7 cellular contexts compared by ENCODE assay signal in genomic region chr5:71778678-71779276, GRCh38. TPM values are rescaled to one million over a fixed set of nuclear protein-coding genes. Genes with fewer than 3 reads are reported as not detected.
DNase-seq lines count a peak whose midpoint lies in the region; ATAC-seq, FAIRE-seq and TF ChIP-seq lines count a peak whose summit lies in the region.

No MANE protein-coding gene starts in this region.

- no peak for FAIRE-seq in K562 (lab: Jason Lieb, UNC)

- H3K27ac ChIP-seq in K562 (ENCODE audit: extremely low read depth, low read depth, low read length), result no peak overlapping the region
- H3K27ac ChIP-seq in mesenchymal stem cell (ENCODE audit: low read length, poor library complexity, severe bottlenecking), result no peak overlapping the region

- POLR2A ChIA-PET in K562 (lab: Yijun Ruan, JAX), result no interaction called here

- H3K27me3 ChIP-seq in K562 (ENCODE audit: control insufficient read depth in 2 of 2, insufficient read depth in 2 of 2, low read length in 2 of 2) (peaks cover 4 to 22% of the 10 kb centered on the region in 2 experiments; a peak in 4 of 5 replicates), mesenchymal stem cell (ENCODE audit: control insufficient read depth in 1 of 2, insufficient read depth in 1 of 2, low read length in 2 of 2) (peaks cover 0 to 13% of the 10 kb centered on the region in 2 experiments)

- no peak overlapping the region for H4K91ac ChIP-seq in mesenchymal stem cell (ENCODE audit: low read length)

- H3K79me2 ChIP-seq in K562 (ENCODE audit: control insufficient read depth, insufficient read depth, low read length), result no peaks in the 10 kb centered on the region

- no peak overlapping the region for H3K14ac ChIP-seq in mesenchymal stem cell (ENCODE audit: low read length in 2 of 2)

- H2BK5ac ChIP-seq in mesenchymal stem cell (ENCODE audit: low read depth, low read length, poor library complexity, severe bottlenecking), result no peak overlapping the region

- H2BK12ac ChIP-seq in mesenchymal stem cell (ENCODE audit: low read length in 2 of 2), result no peak overlapping the region

- H3K4me2 ChIP-seq in K562 (ENCODE audit: insufficient read depth, low read length), result no peak overlapping the region
- H3K4me2 ChIP-seq in mesenchymal stem cell (ENCODE audit: low read length, poor library complexity, severe bottlenecking), result no peak overlapping the region

- H3K36me3 ChIP-seq in K562 (ENCODE audit: control insufficient read depth, insufficient read depth, low read length), result no peaks in the 10 kb centered on the region
- no peaks in the 10 kb centered on the region for H3K36me3 ChIP-seq in mesenchymal stem cell (ENCODE audit: control insufficient read depth in 1 of 2, insufficient read depth in 2 of 2, low read depth in 1 of 2, low read length in 2 of 2)

- BruUV-seq in K562 (replicated peaks; lab: Mats Ljungman, UMichigan), result no TSS peak

- H3K4ac ChIP-seq in mesenchymal stem cell (ENCODE audit: low read depth in 1 of 2, low read length in 2 of 2), result no peak overlapping the region

- no peak overlapping the region for H3K18ac ChIP-seq in mesenchymal stem cell (ENCODE audit: low read depth in 1 of 2, low read length in 2 of 2)

- in situ Hi-C loops in K562 (cut with MboI), result loop anchor here (25.0 kb wide), 1 partner anchor 534 kb away; the partner anchor contains the start of genes MRPS27 and PTCD2

- H3K9me3 ChIP-seq in K562 (replicated peaks; ENCODE audit: control insufficient read depth, insufficient read depth, low read depth, low read length) (no peaks in the 10 kb centered on the region), mesenchymal stem cell (ENCODE audit: control insufficient read depth, low read length) (no peaks in the 10 kb centered on the region)

- no peak overlapping the region for H2BK120ac ChIP-seq in mesenchymal stem cell (ENCODE audit: low read depth, low read length)

- intact Hi-C loops in K562 (cut with micrococcal nuclease), result no loop called here

- TF ChIP-seq EP300 in K562 (IDR thresholded peaks at IDR 0.05; ENCODE audit: low read length), result no peak

- CTCF ChIA-PET in K562 (lab: Yijun Ruan, JAX; ENCODE audit: low intra/inter-chr PET ratio), result interaction anchor here (0.6 kb wide), 1 partner anchor 530 kb away, joined by 3 read pairs; no protein-coding TSS in a partner anchor

- TF ChIP-seq CTCF in GM12873 (IDR thresholded peaks at IDR 0.05; ENCODE audit: insufficient read depth, low read depth, low read length, missing control alignments) (peak; percentile 63), K562 (IDR thresholded peaks at IDR 0.05 in 2 of 3, conservative IDR thresholded peaks at IDR 0.05 in 1 of 3; ENCODE audit: insufficient read depth in 2 of 3, low read depth in 1 of 3, low read length in 3 of 3) (peak in 2 of 3 experiments; percentile 37 to 43; a peak in 4 of 6 replicates)

- no peak overlapping the region for H3K4me3 ChIP-seq in K562
- H3K4me3 ChIP-seq in mesenchymal stem cell (ENCODE audit: insufficient read depth in 1 of 2, low read depth in 1 of 2, low read length in 2 of 2), result no peak overlapping the region

- no peaks in the 10 kb centered on the region for H3K4me1 ChIP-seq in K562 (replicated peaks in 1 of 2; ENCODE audit: control insufficient read depth in 2 of 2, insufficient read depth in 2 of 2, low read length in 2 of 2)
- H3K4me1 ChIP-seq in mesenchymal stem cell (ENCODE audit: control insufficient read depth, insufficient read depth, low read depth, low read length), result no peaks in the 10 kb centered on the region

- H3K23ac ChIP-seq in mesenchymal stem cell (ENCODE audit: low read length in 2 of 2), result no peak overlapping the region

- no peaks in the 10 kb centered on the region for H3K79me1 ChIP-seq in mesenchymal stem cell (replicated peaks; ENCODE audit: low read length, poor library complexity, severe bottlenecking)

- peak; percentile 52 to 68 for TF ChIP-seq RAD21 in K562 (CRISPR knock-in tag; conservative IDR thresholded peaks at IDR 0.05 in 1 of 2, IDR thresholded peaks at IDR 0.05 in 1 of 2)

- 0% methylated on average over 4 of the region's 4 CpGs for WGBS in K562 (ENCODE audit: insufficient coverage, low coverage, missing lambda C conversion rate)
- 98% methylated on average over 3 of the region's 4 CpGs for WGBS in mesenchymal stem cell

- no peak for TF ChIP-seq POLR2A in K562 (conservative IDR thresholded peaks at IDR 0.05)

- no peak overlapping the region for H2AK5ac ChIP-seq in mesenchymal stem cell (ENCODE audit: low read length, severe bottlenecking)

- no peak overlapping the region for H2BK15ac ChIP-seq in mesenchymal stem cell (ENCODE audit: low read depth, poor library complexity, severe bottlenecking)

- no peaks in the 10 kb centered on the region for H3K9me1 ChIP-seq in K562 (ENCODE audit: control insufficient read depth, insufficient read depth, low read length)

- no peak overlapping the region for H4K8ac ChIP-seq in mesenchymal stem cell (ENCODE audit: low read length)

- H2AFZ ChIP-seq in K562 (ENCODE audit: low read depth, low read length) (no peak overlapping the region), mesenchymal stem cell (ENCODE audit: low read depth, low read length) (no peak overlapping the region)

- DNase-seq in NCI-H1105 (lab: John Stamatoyannopoulos, UW) (peak; percentile 6), K562 (ENCODE audit: extremely low read depth in 1 of 4, low spot score in 3 of 4) (no peak), mesenchymal stem cell (peak; percentile 22), T-helper 2 cell (no peak)

- H3K9ac ChIP-seq in K562 (ENCODE audit: insufficient read depth in 1 of 2, low read depth in 2 of 2, low read length in 2 of 2) (no peak overlapping the region), mesenchymal stem cell (ENCODE audit: low read length) (no peak overlapping the region)

- ATAC-seq in K562 (0 out of 3 replicates have a peak, but pooled peaks have one; percentile 53), HG02678 (IDR thresholded peaks at IDR 0.05; ENCODE audit: unreplicated experiment) (no peak), GM19324 (IDR thresholded peaks at IDR 0.05; ENCODE audit: low FRiP score, unreplicated experiment) (no peak)

- H4K20me1 ChIP-seq in K562 (replicated peaks; ENCODE audit: control insufficient read depth, insufficient read depth, low read length), result no peaks in the 10 kb centered on the region

TF ChIP-seq in K562, 482 proteins besides CTCF, POLR2A, EP300 and RAD21 (continues in another document):
- TF ChIP-seq NBN (IDR thresholded peaks at IDR 0.05; ENCODE audit: low read depth) (no peak), SRSF3 (IDR thresholded peaks at IDR 0.05; ENCODE audit: insufficient read depth, low read length) (no peak), KDM5B (IDR thresholded peaks at IDR 0.05; ENCODE audit: insufficient replicate concordance, low read depth, low read length) (no peak), AFF1 (IDR thresholded peaks at IDR 0.05; ENCODE audit: low read depth in 1 of 2, partially characterized antibody in 2 of 2) (no peak), RBM34 (IDR thresholded peaks at IDR 0.05; ENCODE audit: borderline replicate concordance, insufficient read depth, low read length) (no peak)
- TF ChIP-seq, protein P1, sequence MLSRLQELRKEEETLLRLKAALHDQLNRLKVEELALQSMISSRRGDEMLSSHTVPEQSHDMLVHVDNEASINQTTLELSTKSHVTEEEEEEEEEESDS (CRISPR knock-in tag; IDR thresholded peaks at IDR 0.05), result no peak

RNA-seq across cellular contexts. Expression of gene CARTPT, which starts 59.7 kb away (rescaled TPM):
- not detected in 2 replicates for total RNA-seq in K562 (2011; cell fraction: chromatin; rRNA removed; ENCODE audit: low replicate concordance)
- total RNA-seq in K562 (2011; cell fraction: nucleolus; rRNA removed), result not detected in 2 replicates
- not detected in 2 replicates for total RNA-seq in K562 (2011; cell fraction: nucleoplasm; rRNA removed)
- total RNA-seq in K562 (2014; rRNA removed) (not detected in 2 replicates), K562 (2014; rRNA removed; fragmentation: Illumina TruSeq; extraction: Trizol) (not detected in 2 replicates), K562 (2015; rRNA removed; fragmentation: Illumina TruSeq; extraction: Trizol) (not detected in 2 replicates), K562 (2021) (not detected in 2 replicates)
- polyA plus RNA-seq in K562 (2011; rRNA removed) (not detected in 2 replicates), K562 (2014; fragmentation: Illumina TruSeq; extraction: Trizol) (not detected in 2 replicates), K562 (2014; fragmentation: Nextera tagmentation; extraction: Ambion mirVana) (not detected), K562 (2014; rRNA removed) (not detected in 2 replicates)
- not detected in 2 replicates for polyA plus RNA-seq in K562 (2011; cell fraction: cytosol; rRNA removed)
- not detected in 2 replicates for polyA plus RNA-seq in K562 (2011; cell fraction: nucleus; rRNA removed)
- not detected in 2 replicates for polyA plus RNA-seq in K562 (2012)
- not detected in 2 replicates for polyA minus RNA-seq in K562 (2011; rRNA and poly(A)+ RNA removed)
- not detected in 2 replicates for polyA minus RNA-seq in K562 (2011; cell fraction: cytosol; rRNA and poly(A)+ RNA removed)
- not detected in 2 replicates for polyA minus RNA-seq in K562 (2011; cell fraction: nucleus; rRNA and poly(A)+ RNA removed)
- polyA plus RNA-seq in mesenchymal stem cell (2013, experiment 1 of 2), result not detected
- not detected for polyA plus RNA-seq in mesenchymal stem cell (2013, experiment 2 of 2)

Comparison
In these comparisons a context has a peak if more than half of its experiments do, and no peak if none do; other contexts are left out.
1. DNase-seq: peak in NCI-H1105 (single experiment) and mesenchymal stem cell (single experiment); none in K562 (0 of 4) and T-helper 2 cell (0 of 5).